Comparison of ENCODE assay signal across 32 cellular contexts in the genomic region with DNA sequence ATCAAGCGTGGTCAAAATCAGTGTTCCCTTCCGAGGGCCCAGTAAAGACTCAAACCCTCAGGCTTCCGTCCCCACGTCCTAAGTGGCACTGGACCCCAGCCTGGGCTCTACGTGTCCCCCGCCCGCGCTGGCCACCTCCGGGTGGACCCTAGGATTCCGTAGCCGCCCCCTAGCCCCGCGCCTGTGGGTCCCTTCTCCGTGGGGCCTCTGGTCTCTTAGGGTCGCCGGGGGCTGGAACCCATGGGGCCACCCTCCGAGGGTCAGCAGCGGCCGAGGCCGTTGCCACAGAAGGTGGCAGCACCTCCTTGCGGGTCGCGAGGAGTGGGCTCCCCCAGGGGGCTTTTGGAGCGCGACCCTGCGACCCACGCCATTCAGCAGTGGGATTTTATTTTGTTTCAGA.
"Had no signal": no experiment of that assay in that cellular context is flagged by ENCODE, and none has a peak within 500 bp of the region (broad histone marks: within the 10 kb centered on the region; RNA-seq: fewer than 3 reads in every experiment).

No MANE protein-coding gene starts in this region.

- H3K27me3 Mint-ChIP-seq: activated CD4-positive, alpha-beta memory T cell treated with anti-CD3 and anti-CD28 coated beads, Interleukin-2, amount 10 ng/mL, durations not matched to agents 7 days and 5 days; activated naive CD8-positive, alpha-beta T cell; activated T-cell treated with anti-CD3 and anti-CD28 coated beads, Interleukin-2, amount 50 U/mL, for 24 hours; central memory CD8-positive, alpha-beta T cell; dendritic cell treated with granulocyte-macrophage colony-stimulating factor and Interleukin-4, amounts not matched to agents 40 ng/mL and 50 ng/mL, for 4 days had no signal

- H3K4me3 ChIP-seq: coronary artery, esophagus muscularis mucosa, gastrocnemius medialis had no signal

- ATAC-seq: activated CD4-positive, CD25-positive, alpha-beta regulatory T cell treated with anti-CD3 and anti-CD28 coated beads, Interleukin-2, amount 50 U/mL, for 24 hours; activated T-cell treated with anti-CD3 and anti-CD28 coated beads, Interleukin-2, amount 50 U/mL, for 72 hours; effector memory CD8-positive, alpha-beta T cell; foreskin keratinocyte; gastrocnemius medialis; T-cell had no signal

- H3K4me1 Mint-ChIP-seq: activated B cell treated with CpG ODN at 0.5 μM for 24 hours; activated CD4-positive, alpha-beta memory T cell treated with anti-CD3 and anti-CD28 coated beads, Interleukin-2, amount 10 ng/mL, durations not matched to agents 7 days and 5 days; activated CD4-positive, alpha-beta T cell treated with anti-CD3 and anti-CD28 coated beads, Interleukin-2, amount 10 ng/mL, durations not matched to agents 7 days and 5 days; central memory CD8-positive, alpha-beta T cell had no signal

- H3K36me3 Mint-ChIP-seq: activated naive CD8-positive, alpha-beta T cell; T-cell had no signal

- H3K27ac Mint-ChIP-seq: activated B cell treated with CpG ODN at 0.5 μM for 24 hours; activated CD4-positive, alpha-beta memory T cell treated with anti-CD3 and anti-CD28 coated beads, Interleukin-2, amount 10 ng/mL, durations not matched to agents 7 days and 5 days; activated CD4-positive, alpha-beta T cell treated with anti-CD3 and anti-CD28 coated beads, Interleukin-2, amount 10 ng/mL, durations not matched to agents 7 days and 5 days; activated naive CD8-positive, alpha-beta T cell; activated T-cell treated with anti-CD3 and anti-CD28 coated beads, Interleukin-2, amount 50 U/mL, for 24 hours; activated T-cell treated with anti-CD3 and anti-CD28 coated beads, Interleukin-2, amount 50 U/mL, for 72 hours; dendritic cell treated with granulocyte-macrophage colony-stimulating factor and Interleukin-4, amounts not matched to agents 40 ng/mL and 50 ng/mL, for 4 days; effector memory CD8-positive, alpha-beta T cell; T-cell; T-helper 1 cell treated with Interleukin-12 subunit alpha and Interleukin-12 subunit beta and Interleukin-4 antibody, amounts not matched to agents 30 μg/mL and 1 μg/mL, for 36 hours; T-helper 2 cell treated with Interferon-gamma antibody and Interleukin-4, amounts not matched to agents 5 μg/mL and 100 μg/mL, for 36 hours had no signal

- H3K4me3 Mint-ChIP-seq: activated B cell treated with CpG ODN at 0.5 μM for 24 hours; activated CD4-positive, alpha-beta memory T cell treated with anti-CD3 and anti-CD28 coated beads, Interleukin-2, amount 10 ng/mL, durations not matched to agents 7 days and 5 days; activated CD4-positive, alpha-beta T cell treated with anti-CD3 and anti-CD28 coated beads, Interleukin-2, amount 10 ng/mL, durations not matched to agents 7 days and 5 days; activated naive CD8-positive, alpha-beta T cell; activated T-cell treated with anti-CD3 and anti-CD28 coated beads, Interleukin-2, amount 50 U/mL, for 24 hours; activated T-cell treated with anti-CD3 and anti-CD28 coated beads, Interleukin-2, amount 50 U/mL, for 72 hours; central memory CD8-positive, alpha-beta T cell; dendritic cell treated with granulocyte-macrophage colony-stimulating factor and Interleukin-4, amounts not matched to agents 40 ng/mL and 50 ng/mL, for 4 days; effector memory CD8-positive, alpha-beta T cell; T-cell; T-helper 1 cell treated with Interleukin-12 subunit alpha and Interleukin-12 subunit beta and Interleukin-4 antibody, amounts not matched to agents 30 μg/mL and 1 μg/mL, for 36 hours; T-helper 2 cell treated with Interferon-gamma antibody and Interleukin-4, amounts not matched to agents 5 μg/mL and 100 μg/mL, for 36 hours had no signal

- H3K27me3 ChIP-seq: brain microvascular endothelial cell, esophagus muscularis mucosa, gastrocnemius medialis had no signal

- H3K9me3 Mint-ChIP-seq: activated B cell treated with CpG ODN at 0.5 μM for 24 hours; activated CD4-positive, alpha-beta memory T cell treated with anti-CD3 and anti-CD28 coated beads, Interleukin-2, amount 10 ng/mL, durations not matched to agents 7 days and 5 days; activated CD4-positive, alpha-beta T cell treated with anti-CD3 and anti-CD28 coated beads, Interleukin-2, amount 10 ng/mL, durations not matched to agents 7 days and 5 days; activated T-cell treated with anti-CD3 and anti-CD28 coated beads, Interleukin-2, amount 50 U/mL, for 24 hours; activated T-cell treated with anti-CD3 and anti-CD28 coated beads, Interleukin-2, amount 50 U/mL, for 72 hours; central memory CD8-positive, alpha-beta T cell; dendritic cell treated with granulocyte-macrophage colony-stimulating factor and Interleukin-4, amounts not matched to agents 40 ng/mL and 50 ng/mL, for 4 days; effector memory CD8-positive, alpha-beta T cell; T-cell; T-helper 1 cell treated with Interleukin-12 subunit alpha and Interleukin-12 subunit beta and Interleukin-4 antibody, amounts not matched to agents 30 μg/mL and 1 μg/mL, for 36 hours; T-helper 2 cell treated with Interferon-gamma antibody and Interleukin-4, amounts not matched to agents 5 μg/mL and 100 μg/mL, for 36 hours had no signal

- H3K4me1 ChIP-seq: foreskin keratinocyte had no signal

- H3K36me3 ChIP-seq: brain microvascular endothelial cell, esophagus muscularis mucosa, gastrocnemius medialis, WERI-Rb-1 had no signal

- DNase-seq: activated B cell treated with CpG ODN at 0.5 μM for 24 hours; activated CD4-positive, alpha-beta memory T cell treated with anti-CD3 and anti-CD28 coated beads, Interleukin-2, amount 10 ng/mL, durations not matched to agents 7 days and 5 days; activated CD4-positive, alpha-beta T cell treated with anti-CD3 and anti-CD28 coated beads, Interleukin-2, amount 10 ng/mL, durations not matched to agents 7 days and 5 days; activated CD4-positive, alpha-beta T cell treated with anti-CD3 and anti-CD28 coated beads, Interleukin-2, amount 50 U/mL, for 4 hours; activated CD8-positive, alpha-beta memory T cell treated with anti-CD3 and anti-CD28 coated beads, Interleukin-2, amount 50 U/mL, for 48 hours; activated gamma-delta T cell; activated naive CD4-positive, alpha-beta T cell; activated naive CD4-positive, alpha-beta T cell treated with anti-CD3 and anti-CD28 coated beads, Interleukin-2, amount 50 U/mL, for 16 hours; activated T-cell treated with anti-CD3 and anti-CD28 coated beads for 4 hours; activated T-cell treated with anti-CD3 and anti-CD28 coated beads, Interleukin-2, amount 50 U/mL, for 24 hours; activated T-cell treated with anti-CD3 and anti-CD28 coated beads, Interleukin-2, amount 50 U/mL, for 72 hours; amniotic stem cell; anterior cingulate cortex; brain microvascular endothelial cell; effector CD4-positive, alpha-beta T cell; effector memory CD8-positive, alpha-beta T cell; erythroblast; foreskin keratinocyte; gastrocnemius medialis; glutamatergic neuron; SW 1271; T-cell; T1000; WERI-Rb-1 had no signal

- H3K9me3 ChIP-seq: esophagus muscularis mucosa, gastrocnemius medialis had no signal

- H3K27ac ChIP-seq: brain microvascular endothelial cell, coronary artery, esophagus muscularis mucosa, foreskin keratinocyte, gastrocnemius medialis, WERI-Rb-1 had no signal
